1 cellular context compared by ENCODE assay signal in genomic region chr20:30376767-30377658, GRCh38.
TF ChIP-seq lines count a peak whose summit lies in the region.

No MANE protein-coding gene starts in this region.

TF ChIP-seq in HepG2, 621 proteins besides CTCF, POLR2A, EP300 and RAD21 (continued from another document and continues in another):
- TF ChIP-seq REST (IDR thresholded peaks at IDR 0.05; ENCODE audit: borderline replicate concordance in 1 of 2, low read depth in 1 of 2, low read length in 2 of 2) (peak in 1 of 2 experiments; percentile 57; a peak in 1 of 4 replicates), NCOA1 (CRISPR knock-in tag; IDR thresholded peaks at IDR 0.05) (peak; percentile 71; the same call in 1 of the 2 replicates), LCORL (IDR thresholded peaks at IDR 0.05) (no peak), LCORL (CRISPR knock-in tag; IDR thresholded peaks at IDR 0.05) (peak; percentile 70), ZMAT3 (CRISPR knock-in tag; conservative IDR thresholded peaks at IDR 0.05) (peak; percentile 67), PLRG1 (conservative IDR thresholded peaks at IDR 0.05) (no peak), ZNF580 (CRISPR knock-in tag; IDR thresholded peaks at IDR 0.05; ENCODE audit: borderline replicate concordance, low read depth) (peak; percentile 87; the same call in 1 of the 2 replicates), ZKSCAN5 (CRISPR knock-in tag; IDR thresholded peaks at IDR 0.05) (no peak), ZNF781 (CRISPR knock-in tag; IDR thresholded peaks at IDR 0.05; ENCODE audit: borderline replicate concordance, not compliant biosample characterization) (no peak), SP5 (CRISPR knock-in tag; IDR thresholded peaks at IDR 0.05; ENCODE audit: borderline replicate concordance, low read depth) (peak; percentile 36), ZNF652 (CRISPR knock-in tag; IDR thresholded peaks at IDR 0.05; ENCODE audit: borderline replicate concordance, low read depth) (no peak), DNMT1 (CRISPR knock-in tag; IDR thresholded peaks at IDR 0.05) (peak; percentile 85), GPN1 (CRISPR knock-in tag; IDR thresholded peaks at IDR 0.05; ENCODE audit: borderline replicate concordance) (no peak), MBNL3 (CRISPR knock-in tag; conservative IDR thresholded peaks at IDR 0.05) (no peak), SOX6 (IDR thresholded peaks at IDR 0.05) (no peak), SOX6 (CRISPR knock-in tag; IDR thresholded peaks at IDR 0.05) (peak; percentile 74), ATF7 (IDR thresholded peaks at IDR 0.05) (no peak), ATF7 (CRISPR knock-in tag; IDR thresholded peaks at IDR 0.05) (0 out of 2 replicates have a peak, but pooled peaks have one; percentile 12), ZNF576 (CRISPR knock-in tag; IDR thresholded peaks at IDR 0.05) (peak; percentile 87; the same call in 1 of the 2 replicates), PTBP1 (IDR thresholded peaks at IDR 0.05; ENCODE audit: low read depth, low read length, poor library complexity, severe bottlenecking) (peak; percentile 76), MYC (CRISPR knock-in tag; IDR thresholded peaks at IDR 0.05; ENCODE audit: borderline replicate concordance) (peak; percentile 80), HMG20B (CRISPR knock-in tag; conservative IDR thresholded peaks at IDR 0.05) (no peak), CHCHD3 (CRISPR knock-in tag; IDR thresholded peaks at IDR 0.05) (0 out of 2 replicates have a peak, but pooled peaks have one; percentile 42), ZNF616 (CRISPR knock-in tag; IDR thresholded peaks at IDR 0.05; ENCODE audit: low read depth) (peak; percentile 44; the same call in 1 of the 2 replicates), ZNF567 (CRISPR knock-in tag; IDR thresholded peaks at IDR 0.05; ENCODE audit: borderline replicate concordance) (no peak; the same call in 1 of the 2 replicates), ZFX (CRISPR knock-in tag; IDR thresholded peaks at IDR 0.05; ENCODE audit: low read depth) (peak; percentile 95), ZFP36L1 (CRISPR knock-in tag; IDR thresholded peaks at IDR 0.05) (no peak), ZKSCAN8 (CRISPR knock-in tag; IDR thresholded peaks at IDR 0.05; ENCODE audit: borderline replicate concordance) (peak; percentile 53), ZNF770 (CRISPR knock-in tag; IDR thresholded peaks at IDR 0.05) (peak; percentile 9; the same call in 1 of the 2 replicates), CREB1 (IDR thresholded peaks at IDR 0.05) (no peak), CREB1 (CRISPR knock-in tag; IDR thresholded peaks at IDR 0.05) (no peak), SRF (IDR thresholded peaks at IDR 0.05; ENCODE audit: low read depth, low read length) (peak; percentile 71; the same call in 1 of the 2 replicates), SUZ12 (IDR thresholded peaks at IDR 0.05; ENCODE audit: low read depth, low read length) (no peak), ZNF644 (CRISPR knock-in tag; IDR thresholded peaks at IDR 0.05; ENCODE audit: low read depth) (no peak; the same call in 1 of the 2 replicates), CEBPB (IDR thresholded peaks at IDR 0.05; ENCODE audit: borderline replicate concordance, low read depth, low read length) (no peak), FOXK2 (IDR thresholded peaks at IDR 0.05) (no peak), ZNF503 (CRISPR knock-in tag; IDR thresholded peaks at IDR 0.05) (no peak), ZNF709 (CRISPR knock-in tag; IDR thresholded peaks at IDR 0.05) (peak; percentile 63), MTA1 (CRISPR knock-in tag; IDR thresholded peaks at IDR 0.05; ENCODE audit: borderline replicate concordance) (no peak), SNAPC2 (CRISPR knock-in tag; IDR thresholded peaks at IDR 0.05) (no peak), RFXAP (CRISPR knock-in tag; IDR thresholded peaks at IDR 0.05; ENCODE audit: borderline replicate concordance) (no peak; the same call in 1 of the 2 replicates), SRY (CRISPR knock-in tag; IDR thresholded peaks at IDR 0.05) (0 out of 2 replicates have a peak, but pooled peaks have one; percentile 47)
- TF ChIP-seq, protein P1, sequence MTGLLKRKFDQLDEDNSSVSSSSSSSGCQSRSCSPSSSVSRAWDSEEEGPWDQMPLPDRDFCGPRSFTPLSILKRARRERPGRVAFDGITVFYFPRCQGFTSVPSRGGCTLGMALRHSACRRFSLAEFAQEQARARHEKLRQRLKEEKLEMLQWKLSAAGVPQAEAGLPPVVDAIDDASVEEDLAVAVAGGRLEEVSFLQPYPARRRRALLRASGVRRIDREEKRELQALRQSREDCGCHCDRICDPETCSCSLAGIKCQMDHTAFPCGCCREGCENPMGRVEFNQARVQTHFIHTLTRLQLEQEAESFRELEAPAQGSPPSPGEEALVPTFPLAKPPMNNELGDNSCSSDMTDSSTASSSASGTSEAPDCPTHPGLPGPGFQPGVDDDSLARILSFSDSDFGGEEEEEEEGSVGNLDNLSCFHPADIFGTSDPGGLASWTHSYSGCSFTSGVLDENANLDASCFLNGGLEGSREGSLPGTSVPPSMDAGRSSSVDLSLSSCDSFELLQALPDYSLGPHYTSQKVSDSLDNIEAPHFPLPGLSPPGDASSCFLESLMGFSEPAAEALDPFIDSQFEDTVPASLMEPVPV (CRISPR knock-in tag; IDR thresholded peaks at IDR 0.05) = no peak
- TF ChIP-seq, protein P2, sequence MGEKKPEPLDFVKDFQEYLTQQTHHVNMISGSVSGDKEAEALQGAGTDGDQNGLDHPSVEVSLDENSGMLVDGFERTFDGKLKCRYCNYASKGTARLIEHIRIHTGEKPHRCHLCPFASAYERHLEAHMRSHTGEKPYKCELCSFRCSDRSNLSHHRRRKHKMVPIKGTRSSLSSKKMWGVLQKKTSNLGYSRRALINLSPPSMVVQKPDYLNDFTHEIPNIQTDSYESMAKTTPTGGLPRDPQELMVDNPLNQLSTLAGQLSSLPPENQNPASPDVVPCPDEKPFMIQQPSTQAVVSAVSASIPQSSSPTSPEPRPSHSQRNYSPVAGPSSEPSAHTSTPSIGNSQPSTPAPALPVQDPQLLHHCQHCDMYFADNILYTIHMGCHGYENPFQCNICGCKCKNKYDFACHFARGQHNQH (CRISPR knock-in tag; IDR thresholded peaks at IDR 0.05) = peak; percentile 94
- TF ChIP-seq, protein P3, sequence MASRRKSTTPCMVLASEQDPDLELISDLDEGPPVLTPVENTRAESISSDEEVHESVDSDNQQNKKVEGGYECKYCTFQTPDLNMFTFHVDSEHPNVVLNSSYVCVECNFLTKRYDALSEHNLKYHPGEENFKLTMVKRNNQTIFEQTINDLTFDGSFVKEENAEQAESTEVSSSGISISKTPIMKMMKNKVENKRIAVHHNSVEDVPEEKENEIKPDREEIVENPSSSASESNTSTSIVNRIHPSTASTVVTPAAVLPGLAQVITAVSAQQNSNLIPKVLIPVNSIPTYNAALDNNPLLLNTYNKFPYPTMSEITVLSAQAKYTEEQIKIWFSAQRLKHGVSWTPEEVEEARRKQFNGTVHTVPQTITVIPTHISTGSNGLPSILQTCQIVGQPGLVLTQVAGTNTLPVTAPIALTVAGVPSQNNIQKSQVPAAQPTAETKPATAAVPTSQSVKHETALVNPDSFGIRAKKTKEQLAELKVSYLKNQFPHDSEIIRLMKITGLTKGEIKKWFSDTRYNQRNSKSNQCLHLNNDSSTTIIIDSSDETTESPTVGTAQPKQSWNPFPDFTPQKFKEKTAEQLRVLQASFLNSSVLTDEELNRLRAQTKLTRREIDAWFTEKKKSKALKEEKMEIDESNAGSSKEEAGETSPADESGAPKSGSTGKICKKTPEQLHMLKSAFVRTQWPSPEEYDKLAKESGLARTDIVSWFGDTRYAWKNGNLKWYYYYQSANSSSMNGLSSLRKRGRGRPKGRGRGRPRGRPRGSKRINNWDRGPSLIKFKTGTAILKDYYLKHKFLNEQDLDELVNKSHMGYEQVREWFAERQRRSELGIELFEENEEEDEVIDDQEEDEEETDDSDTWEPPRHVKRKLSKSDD (CRISPR knock-in tag; IDR thresholded peaks at IDR 0.05; ENCODE audit: low read depth) = peak; percentile 35; the same call in 1 of the 2 replicates
- TF ChIP-seq, protein P4, sequence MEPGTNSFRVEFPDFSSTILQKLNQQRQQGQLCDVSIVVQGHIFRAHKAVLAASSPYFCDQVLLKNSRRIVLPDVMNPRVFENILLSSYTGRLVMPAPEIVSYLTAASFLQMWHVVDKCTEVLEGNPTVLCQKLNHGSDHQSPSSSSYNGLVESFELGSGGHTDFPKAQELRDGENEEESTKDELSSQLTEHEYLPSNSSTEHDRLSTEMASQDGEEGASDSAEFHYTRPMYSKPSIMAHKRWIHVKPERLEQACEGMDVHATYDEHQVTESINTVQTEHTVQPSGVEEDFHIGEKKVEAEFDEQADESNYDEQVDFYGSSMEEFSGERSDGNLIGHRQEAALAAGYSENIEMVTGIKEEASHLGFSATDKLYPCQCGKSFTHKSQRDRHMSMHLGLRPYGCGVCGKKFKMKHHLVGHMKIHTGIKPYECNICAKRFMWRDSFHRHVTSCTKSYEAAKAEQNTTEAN (CRISPR knock-in tag; conservative IDR thresholded peaks at IDR 0.05) = no peak
- TF ChIP-seq, protein P5, sequence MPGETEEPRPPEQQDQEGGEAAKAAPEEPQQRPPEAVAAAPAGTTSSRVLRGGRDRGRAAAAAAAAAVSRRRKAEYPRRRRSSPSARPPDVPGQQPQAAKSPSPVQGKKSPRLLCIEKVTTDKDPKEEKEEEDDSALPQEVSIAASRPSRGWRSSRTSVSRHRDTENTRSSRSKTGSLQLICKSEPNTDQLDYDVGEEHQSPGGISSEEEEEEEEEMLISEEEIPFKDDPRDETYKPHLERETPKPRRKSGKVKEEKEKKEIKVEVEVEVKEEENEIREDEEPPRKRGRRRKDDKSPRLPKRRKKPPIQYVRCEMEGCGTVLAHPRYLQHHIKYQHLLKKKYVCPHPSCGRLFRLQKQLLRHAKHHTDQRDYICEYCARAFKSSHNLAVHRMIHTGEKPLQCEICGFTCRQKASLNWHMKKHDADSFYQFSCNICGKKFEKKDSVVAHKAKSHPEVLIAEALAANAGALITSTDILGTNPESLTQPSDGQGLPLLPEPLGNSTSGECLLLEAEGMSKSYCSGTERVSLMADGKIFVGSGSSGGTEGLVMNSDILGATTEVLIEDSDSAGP (CRISPR knock-in tag; IDR thresholded peaks at IDR 0.05; ENCODE audit: borderline replicate concordance) = peak; percentile 79
